In the genomic region with DNA sequence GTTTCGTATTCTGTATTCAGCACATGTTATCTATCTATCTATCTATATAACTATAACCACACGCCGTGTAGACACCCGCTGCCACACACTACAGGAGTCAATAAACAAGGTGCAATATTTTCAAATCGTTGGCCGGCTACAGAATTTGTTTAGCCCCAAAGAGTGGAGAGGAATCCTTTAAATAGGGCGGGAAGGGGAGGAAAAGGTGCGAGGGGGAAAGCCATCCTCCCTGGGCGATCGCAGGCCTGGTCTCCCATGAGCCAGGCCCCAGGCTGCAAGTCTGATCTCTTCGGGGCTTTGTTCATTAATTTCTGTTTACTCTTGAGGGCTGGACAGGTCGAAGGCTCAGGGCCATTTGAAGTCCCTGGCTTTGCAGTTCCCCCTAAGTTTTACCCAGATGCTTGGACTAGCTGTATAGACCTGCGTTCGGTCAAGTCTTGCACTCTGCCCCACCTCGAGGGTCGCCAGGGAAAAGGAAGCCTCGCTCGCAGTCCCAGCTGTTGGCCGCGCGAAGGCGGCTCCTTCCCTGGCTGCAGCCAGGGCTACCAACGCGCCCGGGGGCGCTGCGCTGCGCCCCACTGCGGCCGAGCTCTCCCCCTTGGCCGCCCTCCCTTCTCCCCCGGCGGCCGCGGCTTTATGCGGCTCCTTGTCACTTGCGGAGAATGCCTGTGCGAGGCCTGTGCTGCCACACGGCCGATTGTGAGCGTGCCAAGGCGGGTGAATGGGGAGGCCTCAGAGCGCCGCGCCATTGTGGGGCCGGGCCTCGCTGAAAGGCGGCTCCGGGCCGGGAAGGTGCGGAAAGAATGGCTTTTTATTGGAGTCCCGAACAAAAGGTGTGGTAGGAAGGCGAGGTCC, we compare ENCODE assay signal across 10 cellular contexts. TPM values are rescaled to one million over a fixed set of nuclear protein-coding genes. Genes with fewer than 3 reads are reported as not detected.
DNase-seq lines count a peak whose midpoint lies in the region; ATAC-seq and TF ChIP-seq lines count a peak whose summit lies in the region.
"Had no signal": no experiment of that assay in that cellular context is flagged by ENCODE, and none has a peak within 500 bp of the region (broad histone marks: within the 10 kb centered on the region; RNA-seq: fewer than 3 reads in every experiment).

No MANE protein-coding gene starts in this region.

- no peaks in the 10 kb centered on the region for H3K36me3 ChIP-seq in tibial artery

- no peak overlapping the region for H2BK120ac ChIP-seq in H9 (ENCODE audit: low read depth, low read length, poor library complexity, severe bottlenecking)

- no peak overlapping the region for H2AFZ ChIP-seq in H9 (ENCODE audit: low read length)

- no peaks in the 10 kb centered on the region for H3K9me3 ChIP-seq in H9 (ENCODE audit: control insufficient read depth, low read depth, low read length)
- H3K9me3 ChIP-seq in tibial artery = no peaks in the 10 kb centered on the region

- ATAC-seq in naive thymus-derived CD8-positive, alpha-beta T cell = no peak
- no peak for ATAC-seq in HG03280 (IDR thresholded peaks at IDR 0.05; ENCODE audit: unreplicated experiment)
- no peak for ATAC-seq in HG02588 (IDR thresholded peaks at IDR 0.05; ENCODE audit: unreplicated experiment)

- H2BK5ac ChIP-seq in H9 (ENCODE audit: insufficient read length, low read length) = no peak overlapping the region

- H3K23ac ChIP-seq in H9 (ENCODE audit: insufficient read length, low read depth, low read length) = no peak overlapping the region

- peak overlapping the region; percentile 17 for H3K4me2 ChIP-seq in H9 (ENCODE audit: insufficient read depth, insufficient read length, low read length)

- DNase-seq in CD14-positive monocyte (ENCODE audit: low spot score) = no peak
- DNase-seq in H9 = peak; percentile 62
- no peak for DNase-seq in dorsolateral prefrontal cortex
- DNase-seq in naive thymus-derived CD8-positive, alpha-beta T cell = no peak
- DNase-seq in nucleus accumbens (lab: John Stamatoyannopoulos, UW) = no peak
- DNase-seq in tibial artery = no peak
- DNase-seq: islet precursor cell, NCI-H1092 had no signal

- H3K56ac ChIP-seq in H9 (ENCODE audit: insufficient read length, low read depth, low read length) = no peak overlapping the region

- no peak overlapping the region for H4K8ac ChIP-seq in H9 (replicated peaks; ENCODE audit: insufficient read length, low read depth, low read length)

- TF ChIP-seq CTCF in CD14-positive monocyte (IDR thresholded peaks at IDR 0.05) (no peak), H9 (conservative IDR thresholded peaks at IDR 0.05) (peak; percentile 28; the same call in 2 of the 3 replicates), dorsolateral prefrontal cortex (IDR thresholded peaks at IDR 0.05 in 54 of 56, conservative IDR thresholded peaks at IDR 0.05 in 2 of 56; ENCODE audit: low read depth in 1 of 56, partially characterized antibody in 56 of 56) (no peak), tibial artery (IDR thresholded peaks at IDR 0.05) (no peak)

- H2AK5ac ChIP-seq in H9 (ENCODE audit: insufficient read length, low read length) = no peak overlapping the region

- no CpG with 5 or more reads among the region's 53 CpGs for WGBS in H9 (ENCODE audit: extremely low coverage, insufficient read length, low lambda C conversion rate)

- peak overlapping the region in 1 of 7 donors; percentile 45 for H3K27ac Mint-ChIP-seq in CD14-positive monocyte
- H3K27ac Mint-ChIP-seq in H9 = no peak overlapping the region
- H3K27ac Mint-ChIP-seq in naive thymus-derived CD8-positive, alpha-beta T cell = no peak overlapping the region

- H3K4me3 ChIP-seq in dorsolateral prefrontal cortex = peak overlapping the region in 38 of 59 donors; percentile 4 to 62 (median 31)
- H3K4me3 ChIP-seq in tibial artery = peak overlapping the region in 1 of 2 donors; percentile 10

- H2BK15ac ChIP-seq in H9 (ENCODE audit: low read depth, low read length) = no peak overlapping the region

- no peak overlapping the region for H4K91ac ChIP-seq in H9 (ENCODE audit: insufficient read length, low read depth, low read length)

- H3K4me1 Mint-ChIP-seq in CD14-positive monocyte = peaks cover 58% of the 10 kb centered on the region
- H3K4me1 Mint-ChIP-seq in H9 = peaks cover 24 to 58% of the 10 kb centered on the region in 2 experiments
- H3K4me1 Mint-ChIP-seq in naive thymus-derived CD8-positive, alpha-beta T cell = peaks cover 13 to 52% (median 49%) of the 10 kb centered on the region in 4 donors

- H3K27ac ChIP-seq in H9 (ENCODE audit: insufficient read length, low read depth, low read length) (no peak overlapping the region), dorsolateral prefrontal cortex (no peak overlapping the region), tibial artery (no peak overlapping the region)

- no peak overlapping the region for H3K18ac ChIP-seq in H9 (ENCODE audit: insufficient read length, low read depth, low read length)

- H3K4ac ChIP-seq in H9 (ENCODE audit: low read depth, low read length) = no peak overlapping the region

- H3K23me2 ChIP-seq in H9 (ENCODE audit: insufficient read length, low read depth, low read length, poor library complexity, severe bottlenecking) = peaks cover 11% of the 10 kb centered on the region

- no peak overlapping the region for H2BK20ac ChIP-seq in H9 (ENCODE audit: low read depth, low read length, poor library complexity, severe bottlenecking)

- H3K79me2 ChIP-seq in H9 (ENCODE audit: insufficient read depth, low read length) = no peaks in the 10 kb centered on the region

- H4K5ac ChIP-seq in H9 (ENCODE audit: insufficient read length, low read depth, low read length) = no peak overlapping the region

- H3K36me3 Mint-ChIP-seq in CD14-positive monocyte (peaks cover 5 to 11% of the 10 kb centered on the region in 2 donors), H9 (ENCODE audit: insufficient read depth in 1 of 3, low read depth in 3 of 3) (no peaks in the 10 kb centered on the region; a peak in 1 of 7 replicates)
- H3K36me3 Mint-ChIP-seq in naive thymus-derived CD8-positive, alpha-beta T cell = peaks cover 0 to 7% (median 3%) of the 10 kb centered on the region in 3 donors

- no peaks in the 10 kb centered on the region for H3K79me1 ChIP-seq in H9 (ENCODE audit: insufficient read depth, low read depth, low read length, poor library complexity, severe bottlenecking)

- H3K9me3 Mint-ChIP-seq in CD14-positive monocyte = peaks cover 0 to 38% (median 31%) of the 10 kb centered on the region in 7 donors
- peaks cover 0 to 11% of the 10 kb centered on the region in 2 experiments; a peak in 4 of 5 replicates for H3K9me3 Mint-ChIP-seq in H9
- peaks cover 0 to 7% (median 0%) of the 10 kb centered on the region in 9 donors for H3K9me3 Mint-ChIP-seq in naive thymus-derived CD8-positive, alpha-beta T cell

- H3K9ac ChIP-seq in H9 (ENCODE audit: extremely low read depth, insufficient read length, low read length) = no peak overlapping the region

- H3K14ac ChIP-seq in H9 (ENCODE audit: insufficient read depth, low read length) = no peak overlapping the region

- no peak overlapping the region for H3T11ph ChIP-seq in H9 (ENCODE audit: low read length)

- intact Hi-C loops in CD14-positive monocyte (cut with micrococcal nuclease) = no loop called here
- intact Hi-C loops in dorsolateral prefrontal cortex (cut with DNase I) = no loop called here
- intact Hi-C loops in tibial artery (cut with DNase I; ENCODE audit: low total_unique reads) = no loop called here

- H3K27me3 ChIP-seq in H9 (ENCODE audit: insufficient read depth, low read length) (peaks cover 96% of the 10 kb centered on the region), dorsolateral prefrontal cortex (peaks cover 29 to 100% (median 99%) of the 10 kb centered on the region in 45 donors), tibial artery (peaks cover 0 to 98% of the 10 kb centered on the region in 2 donors)

- H3K4me1 ChIP-seq in H9 (ENCODE audit: insufficient read depth, low read length) (peaks cover 3% of the 10 kb centered on the region; the same call in 1 of the 2 replicates), tibial artery (peaks cover 0 to 55% (median 37%) of the 10 kb centered on the region in 4 donors)

- peak overlapping the region; percentile 75 to 93 for H3K4me3 Mint-ChIP-seq in CD14-positive monocyte
- H3K4me3 Mint-ChIP-seq in H9 = peak overlapping the region; percentile 49 to 76
- peak overlapping the region; percentile 11 to 65 (median 47) for H3K4me3 Mint-ChIP-seq in naive thymus-derived CD8-positive, alpha-beta T cell

- peaks cover 95 to 100% (median 96%) of the 10 kb centered on the region in 3 donors for H3K27me3 Mint-ChIP-seq in CD14-positive monocyte (ENCODE audit: low read depth in 3 of 3)
- H3K27me3 Mint-ChIP-seq in H9 (ENCODE audit: low read depth) = peaks cover 98% of the 10 kb centered on the region
- H3K27me3 Mint-ChIP-seq in naive thymus-derived CD8-positive, alpha-beta T cell = peaks cover 57 to 94% (median 67%) of the 10 kb centered on the region in 5 donors

- no peak overlapping the region for H2BK12ac ChIP-seq in H9 (ENCODE audit: insufficient read length, low read depth, low read length)

- no peaks in the 10 kb centered on the region for H4K20me1 ChIP-seq in H9 (ENCODE audit: control insufficient read depth, insufficient read depth, insufficient read length)

- POLR2A ChIA-PET in naive thymus-derived CD8-positive, alpha-beta T cell (lab: Charles Lee) = no interaction called here

RNA-seq across cellular contexts. Expression of gene NKX2-3, which starts 3.9 kb away (rescaled TPM):
- polyA plus RNA-seq in CD14-positive monocyte = not detected
- not detected in 2 replicates for total RNA-seq in H9 (2021)
- total RNA-seq in dorsolateral prefrontal cortex = not detected
- total RNA-seq in naive thymus-derived CD8-positive, alpha-beta T cell = not detected
- not detected for polyA plus RNA-seq in naive thymus-derived CD8-positive, alpha-beta T cell
